1 cellular context compared by ENCODE assay signal in the genomic region with DNA sequence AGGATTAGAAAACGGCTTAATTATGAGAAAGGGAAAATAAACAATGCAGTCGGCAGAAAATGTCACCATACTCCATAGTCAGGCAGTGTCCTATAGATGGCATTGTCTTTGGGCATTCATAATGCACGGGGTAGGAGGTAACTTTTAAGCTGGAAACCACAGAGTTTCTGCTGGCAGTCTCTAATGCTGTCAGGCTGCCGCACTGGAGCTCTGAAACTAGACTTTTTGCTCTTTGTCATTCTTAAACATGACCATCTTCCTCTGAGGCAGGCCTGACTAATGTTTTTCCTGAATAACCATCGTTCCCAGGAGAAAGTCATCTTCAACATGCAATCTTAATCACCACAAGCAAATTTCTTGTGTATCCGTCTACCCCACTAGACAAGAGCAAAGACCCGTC.
TF ChIP-seq lines count a peak whose summit lies in the region.

No MANE protein-coding gene starts in this region.

TF ChIP-seq in HepG2, 621 proteins besides CTCF, POLR2A, EP300 and RAD21:
- TF ChIP-seq PHB2 (IDR thresholded peaks at IDR 0.05; ENCODE audit: partially characterized antibody) = no peak
- TF ChIP-seq, protein P1, sequence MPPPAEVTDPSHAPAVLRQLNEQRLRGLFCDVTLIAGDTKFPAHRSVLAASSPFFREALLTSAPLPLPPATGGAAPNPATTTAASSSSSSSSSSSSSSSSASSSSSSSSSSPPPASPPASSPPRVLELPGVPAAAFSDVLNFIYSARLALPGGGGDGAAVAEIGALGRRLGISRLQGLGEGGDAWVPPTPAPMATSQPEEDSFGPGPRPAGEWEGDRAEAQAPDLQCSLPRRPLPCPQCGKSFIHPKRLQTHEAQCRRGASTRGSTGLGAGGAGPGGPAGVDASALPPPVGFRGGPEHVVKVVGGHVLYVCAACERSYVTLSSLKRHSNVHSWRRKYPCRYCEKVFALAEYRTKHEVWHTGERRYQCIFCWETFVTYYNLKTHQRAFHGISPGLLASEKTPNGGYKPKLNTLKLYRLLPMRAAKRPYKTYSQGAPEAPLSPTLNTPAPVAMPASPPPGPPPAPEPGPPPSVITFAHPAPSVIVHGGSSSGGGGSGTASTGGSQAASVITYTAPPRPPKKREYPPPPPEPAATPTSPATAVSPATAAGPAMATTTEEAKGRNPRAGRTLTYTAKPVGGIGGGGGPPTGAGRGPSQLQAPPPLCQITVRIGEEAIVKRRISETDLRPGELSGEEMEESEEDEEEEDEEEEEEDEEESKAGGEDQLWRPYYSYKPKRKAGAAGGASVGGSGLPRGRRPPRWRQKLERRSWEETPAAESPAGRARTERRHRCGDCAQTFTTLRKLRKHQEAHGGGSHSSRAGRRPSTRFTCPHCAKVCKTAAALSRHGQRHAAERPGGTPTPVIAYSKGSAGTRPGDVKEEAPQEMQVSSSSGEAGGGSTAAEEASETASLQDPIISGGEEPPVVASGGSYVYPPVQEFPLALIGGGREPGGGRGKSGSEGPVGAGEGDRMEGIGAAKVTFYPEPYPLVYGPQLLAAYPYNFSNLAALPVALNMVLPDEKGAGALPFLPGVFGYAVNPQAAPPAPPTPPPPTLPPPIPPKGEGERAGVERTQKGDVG (CRISPR knock-in tag; IDR thresholded peaks at IDR 0.05; ENCODE audit: borderline replicate concordance) = no peak
- no peak for TF ChIP-seq ZNF253 (CRISPR knock-in tag; IDR thresholded peaks at IDR 0.05; ENCODE audit: borderline replicate concordance)
- no peak for TF ChIP-seq JARID2 (CRISPR knock-in tag; IDR thresholded peaks at IDR 0.05; ENCODE audit: insufficient replicate concordance)
- no peak for TF ChIP-seq MYC (CRISPR knock-in tag; IDR thresholded peaks at IDR 0.05; ENCODE audit: borderline replicate concordance)
- TF ChIP-seq, protein P2, sequence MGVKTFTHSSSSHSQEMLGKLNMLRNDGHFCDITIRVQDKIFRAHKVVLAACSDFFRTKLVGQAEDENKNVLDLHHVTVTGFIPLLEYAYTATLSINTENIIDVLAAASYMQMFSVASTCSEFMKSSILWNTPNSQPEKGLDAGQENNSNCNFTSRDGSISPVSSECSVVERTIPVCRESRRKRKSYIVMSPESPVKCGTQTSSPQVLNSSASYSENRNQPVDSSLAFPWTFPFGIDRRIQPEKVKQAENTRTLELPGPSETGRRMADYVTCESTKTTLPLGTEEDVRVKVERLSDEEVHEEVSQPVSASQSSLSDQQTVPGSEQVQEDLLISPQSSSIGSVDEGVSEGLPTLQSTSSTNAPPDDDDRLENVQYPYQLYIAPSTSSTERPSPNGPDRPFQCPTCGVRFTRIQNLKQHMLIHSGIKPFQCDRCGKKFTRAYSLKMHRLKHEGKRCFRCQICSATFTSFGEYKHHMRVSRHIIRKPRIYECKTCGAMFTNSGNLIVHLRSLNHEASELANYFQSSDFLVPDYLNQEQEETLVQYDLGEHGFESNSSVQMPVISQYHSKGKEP (CRISPR knock-in tag; IDR thresholded peaks at IDR 0.05) = no peak
- TF ChIP-seq, protein P3, sequence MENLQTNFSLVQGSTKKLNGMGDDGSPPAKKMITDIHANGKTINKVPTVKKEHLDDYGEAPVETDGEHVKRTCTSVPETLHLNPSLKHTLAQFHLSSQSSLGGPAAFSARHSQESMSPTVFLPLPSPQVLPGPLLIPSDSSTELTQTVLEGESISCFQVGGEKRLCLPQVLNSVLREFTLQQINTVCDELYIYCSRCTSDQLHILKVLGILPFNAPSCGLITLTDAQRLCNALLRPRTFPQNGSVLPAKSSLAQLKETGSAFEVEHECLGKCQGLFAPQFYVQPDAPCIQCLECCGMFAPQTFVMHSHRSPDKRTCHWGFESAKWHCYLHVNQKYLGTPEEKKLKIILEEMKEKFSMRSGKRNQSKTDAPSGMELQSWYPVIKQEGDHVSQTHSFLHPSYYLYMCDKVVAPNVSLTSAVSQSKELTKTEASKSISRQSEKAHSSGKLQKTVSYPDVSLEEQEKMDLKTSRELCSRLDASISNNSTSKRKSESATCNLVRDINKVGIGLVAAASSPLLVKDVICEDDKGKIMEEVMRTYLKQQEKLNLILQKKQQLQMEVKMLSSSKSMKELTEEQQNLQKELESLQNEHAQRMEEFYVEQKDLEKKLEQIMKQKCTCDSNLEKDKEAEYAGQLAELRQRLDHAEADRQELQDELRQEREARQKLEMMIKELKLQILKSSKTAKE (CRISPR knock-in tag; IDR thresholded peaks at IDR 0.05; ENCODE audit: borderline replicate concordance) = no peak
- no peak for TF ChIP-seq ZNF510 (CRISPR knock-in tag; IDR thresholded peaks at IDR 0.05; ENCODE audit: low read depth)
- TF ChIP-seq PAWR (CRISPR knock-in tag; IDR thresholded peaks at IDR 0.05; ENCODE audit: borderline replicate concordance) = no peak
- no peak for TF ChIP-seq ZNF850 (CRISPR knock-in tag; conservative IDR thresholded peaks at IDR 0.05)
- TF ChIP-seq ASH2L (IDR thresholded peaks at IDR 0.05; ENCODE audit: insufficient read length, low read depth, low read length) = no peak
- no peak for TF ChIP-seq IRX3 (CRISPR knock-in tag; IDR thresholded peaks at IDR 0.05; ENCODE audit: borderline replicate concordance, low read depth)
- no peak for TF ChIP-seq ZFP90 (CRISPR knock-in tag; IDR thresholded peaks at IDR 0.05; ENCODE audit: borderline replicate concordance)
- no peak for TF ChIP-seq RBAK (CRISPR knock-in tag; IDR thresholded peaks at IDR 0.05)
- no peak for TF ChIP-seq SMAD9 (CRISPR knock-in tag; IDR thresholded peaks at IDR 0.05)
- TF ChIP-seq, protein P4, sequence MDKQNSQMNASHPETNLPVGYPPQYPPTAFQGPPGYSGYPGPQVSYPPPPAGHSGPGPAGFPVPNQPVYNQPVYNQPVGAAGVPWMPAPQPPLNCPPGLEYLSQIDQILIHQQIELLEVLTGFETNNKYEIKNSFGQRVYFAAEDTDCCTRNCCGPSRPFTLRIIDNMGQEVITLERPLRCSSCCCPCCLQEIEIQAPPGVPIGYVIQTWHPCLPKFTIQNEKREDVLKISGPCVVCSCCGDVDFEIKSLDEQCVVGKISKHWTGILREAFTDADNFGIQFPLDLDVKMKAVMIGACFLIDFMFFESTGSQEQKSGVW (CRISPR knock-in tag; IDR thresholded peaks at IDR 0.05; ENCODE audit: borderline replicate concordance) = no peak
- TF ChIP-seq ELF4 (CRISPR knock-in tag; IDR thresholded peaks at IDR 0.05; ENCODE audit: borderline replicate concordance) = no peak
TF ChIP-seq in HepG2: peak in this region for 0.
